Comparison of ENCODE assay signal across 25 cellular contexts in the genomic region with DNA sequence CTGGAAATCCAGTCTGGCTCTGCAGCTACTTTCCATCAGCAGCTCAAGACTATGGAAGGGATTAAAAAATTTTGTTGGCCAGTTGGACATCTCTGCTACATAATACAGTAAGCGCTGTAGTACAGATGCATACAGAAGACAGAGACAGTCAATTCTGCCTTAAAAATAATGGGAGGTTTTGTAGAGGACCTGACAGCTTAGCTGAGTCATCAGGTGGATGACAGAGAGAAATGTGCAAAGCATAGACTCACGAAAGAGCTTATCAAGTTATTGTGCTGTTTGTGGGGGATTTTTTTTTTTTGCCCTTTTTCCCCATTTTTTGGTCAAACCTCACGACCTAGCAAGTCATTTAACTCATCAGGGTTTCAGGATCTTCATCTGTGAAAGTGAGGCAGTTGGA.
DNase-seq lines count a peak whose midpoint lies in the region; ATAC-seq and TF ChIP-seq lines count a peak whose summit lies in the region.
"Had no signal": no experiment of that assay in that cellular context is flagged by ENCODE, and none has a peak within 500 bp of the region (broad histone marks: within the 10 kb centered on the region; RNA-seq: fewer than 3 reads in every experiment).

No MANE protein-coding gene starts in this region.

- TF ChIP-seq EP300 in stomach (IDR thresholded peaks at IDR 0.05) = no peak

- peaks cover 14% of the 10 kb centered on the region; the same call in 1 of the 2 replicates for H3F3A ChIP-seq in PC-9 (ENCODE audit: insufficient read depth, low read depth)

- H3K4me2 ChIP-seq in PC-9 = no peak overlapping the region

- H3K9me3 Mint-ChIP-seq in activated naive CD8-positive, alpha-beta T cell treated with anti-CD3 and anti-CD28 coated beads for 36 hours = peaks cover 2% of the 10 kb centered on the region
- H3K9me3 Mint-ChIP-seq in activated naive CD8-positive, alpha-beta T cell treated with anti-CD3 and anti-CD28 coated beads, Interleukin-2, amount 50 U/mL, for 24 hours = no peaks in the 10 kb centered on the region
- no peaks in the 10 kb centered on the region for H3K9me3 Mint-ChIP-seq in brain
- H3K9me3 Mint-ChIP-seq in stimulated activated naive CD8-positive, alpha-beta T cell treated with anti-CD3 and anti-CD28 coated beads, Interleukin-15, amount 100 ng/mL, for 72 hours = no peaks in the 10 kb centered on the region
- no peaks in the 10 kb centered on the region for H3K9me3 Mint-ChIP-seq in activated CD4-positive, alpha-beta memory T cell treated with anti-CD3 and anti-CD28 coated beads for 36 hours
- H3K9me3 Mint-ChIP-seq: CD4-positive, CD25-positive, alpha-beta regulatory T cell; H9; HFFc6 had no signal

- POLR2A ChIA-PET in PC-9 (lab: Charles Lee; ENCODE audit: unreplicated experiment) = no interaction called here
- POLR2A ChIA-PET in activated CD4-positive, alpha-beta memory T cell treated with anti-CD3 and anti-CD28 coated beads for 36 hours (lab: Charles Lee) = no interaction called here

- intact Hi-C loops in PC-9 (cut with micrococcal nuclease; ENCODE audit: unreplicated experiment) (no loop called here), head of caudate nucleus (cut with DNase I) (no loop called here), stomach (cut with DNase I; ENCODE audit: low total_unique reads) (no loop called here)
- intact Hi-C loops in activated CD4-positive, alpha-beta memory T cell treated with anti-CD3 and anti-CD28 coated beads for 36 hours (cut with micrococcal nuclease) = no loop called here

- H3K36me3 Mint-ChIP-seq in activated naive CD8-positive, alpha-beta T cell treated with anti-CD3 and anti-CD28 coated beads for 36 hours = peaks cover 2% of the 10 kb centered on the region
- H3K36me3 Mint-ChIP-seq in activated naive CD8-positive, alpha-beta T cell treated with anti-CD3 and anti-CD28 coated beads, Interleukin-2, amount 50 U/mL, for 24 hours (ENCODE audit: low read depth) = no peaks in the 10 kb centered on the region
- H3K36me3 Mint-ChIP-seq in brain = no peaks in the 10 kb centered on the region
- no peaks in the 10 kb centered on the region for H3K36me3 Mint-ChIP-seq in activated CD4-positive, alpha-beta memory T cell treated with anti-CD3 and anti-CD28 coated beads for 36 hours
- H3K36me3 Mint-ChIP-seq: CD4-positive, CD25-positive, alpha-beta regulatory T cell had no signal

- no peak overlapping the region for H3K4me3 ChIP-seq in PC-9
- no peak overlapping the region for H3K4me3 ChIP-seq in stomach
- H3K4me3 ChIP-seq: GM23248, K562, SJSA1 had no signal

- TF ChIP-seq CTCF in PC-9 (conservative IDR thresholded peaks at IDR 0.05) (no peak), brain (conservative IDR thresholded peaks at IDR 0.05) (no peak), stomach (IDR thresholded peaks at IDR 0.05) (no peak)

- no peak for ATAC-seq in activated naive CD8-positive, alpha-beta T cell treated with anti-CD3 and anti-CD28 coated beads, Interleukin-2, amount 50 U/mL, for 24 hours
- peak; percentile 34 for ATAC-seq in stimulated activated naive CD8-positive, alpha-beta T cell treated with anti-CD3 and anti-CD28 coated beads, Interleukin-15, amount 100 ng/mL, for 72 hours
- ATAC-seq: K562, Panc1, Right ventricle myocardium inferior had no signal

- 63 to 85% (median 78%) methylated on average over 3 of the region's 3 CpGs for WGBS in stomach, 5 donors

- peaks cover 49% of the 10 kb centered on the region for H3K4me1 ChIP-seq in PC-9 (replicated peaks; ENCODE audit: insufficient read depth)
- peaks cover 0 to 19% (median 2%) of the 10 kb centered on the region in 4 donors for H3K4me1 ChIP-seq in stomach

- H3K79me2 ChIP-seq in PC-9 (ENCODE audit: low read depth) = peaks cover 28% of the 10 kb centered on the region

- peaks cover 40% of the 10 kb centered on the region for H3K4me1 Mint-ChIP-seq in activated naive CD8-positive, alpha-beta T cell treated with anti-CD3 and anti-CD28 coated beads for 36 hours
- peaks cover 25% of the 10 kb centered on the region for H3K4me1 Mint-ChIP-seq in activated naive CD8-positive, alpha-beta T cell treated with anti-CD3 and anti-CD28 coated beads, Interleukin-2, amount 50 U/mL, for 24 hours
- peaks cover 52% of the 10 kb centered on the region for H3K4me1 Mint-ChIP-seq in brain
- peaks cover 48% of the 10 kb centered on the region for H3K4me1 Mint-ChIP-seq in stimulated activated naive CD8-positive, alpha-beta T cell treated with anti-CD3 and anti-CD28 coated beads, Interleukin-15, amount 100 ng/mL, for 72 hours
- H3K4me1 Mint-ChIP-seq in activated CD4-positive, alpha-beta memory T cell treated with anti-CD3 and anti-CD28 coated beads for 36 hours (ENCODE audit: low read depth) = peaks cover 18% of the 10 kb centered on the region
- H3K4me1 Mint-ChIP-seq: CD4-positive, CD25-positive, alpha-beta regulatory T cell had no signal

- no peaks in the 10 kb centered on the region for H3K27me3 Mint-ChIP-seq in activated naive CD8-positive, alpha-beta T cell treated with anti-CD3 and anti-CD28 coated beads for 36 hours
- H3K27me3 Mint-ChIP-seq in activated naive CD8-positive, alpha-beta T cell treated with anti-CD3 and anti-CD28 coated beads, Interleukin-2, amount 50 U/mL, for 24 hours = peaks cover 7% of the 10 kb centered on the region
- H3K27me3 Mint-ChIP-seq in brain = no peaks in the 10 kb centered on the region
- H3K27me3 Mint-ChIP-seq in stimulated activated naive CD8-positive, alpha-beta T cell treated with anti-CD3 and anti-CD28 coated beads, Interleukin-15, amount 100 ng/mL, for 72 hours = no peaks in the 10 kb centered on the region
- H3K27me3 Mint-ChIP-seq in activated CD4-positive, alpha-beta memory T cell treated with anti-CD3 and anti-CD28 coated beads for 36 hours = peaks cover 4% of the 10 kb centered on the region
- H3K27me3 Mint-ChIP-seq: CD4-positive, CD25-positive, alpha-beta regulatory T cell had no signal

- BruUV-seq in PC-9 (replicated peaks; lab: Mats Ljungman, UMichigan) = no TSS peak

- no peak overlapping the region for H3K4me3 Mint-ChIP-seq in activated naive CD8-positive, alpha-beta T cell treated with anti-CD3 and anti-CD28 coated beads for 36 hours
- H3K4me3 Mint-ChIP-seq in activated naive CD8-positive, alpha-beta T cell treated with anti-CD3 and anti-CD28 coated beads, Interleukin-2, amount 50 U/mL, for 24 hours = no peak overlapping the region
- no peak overlapping the region for H3K4me3 Mint-ChIP-seq in brain
- H3K4me3 Mint-ChIP-seq in stimulated activated naive CD8-positive, alpha-beta T cell treated with anti-CD3 and anti-CD28 coated beads, Interleukin-15, amount 100 ng/mL, for 72 hours = no peak overlapping the region
- H3K4me3 Mint-ChIP-seq in activated CD4-positive, alpha-beta memory T cell treated with anti-CD3 and anti-CD28 coated beads for 36 hours = no peak overlapping the region
- H3K4me3 Mint-ChIP-seq: CD4-positive, CD25-positive, alpha-beta regulatory T cell; H9; HFFc6 had no signal

- H3K9me2 ChIP-seq in PC-9 (ENCODE audit: insufficient read depth) = no peaks in the 10 kb centered on the region

- H3K27ac Mint-ChIP-seq in activated naive CD8-positive, alpha-beta T cell treated with anti-CD3 and anti-CD28 coated beads for 36 hours = peak overlapping the region; percentile 79
- no peak overlapping the region for H3K27ac Mint-ChIP-seq in activated naive CD8-positive, alpha-beta T cell treated with anti-CD3 and anti-CD28 coated beads, Interleukin-2, amount 50 U/mL, for 24 hours
- H3K27ac Mint-ChIP-seq in brain = peak overlapping the region in 3 of 5 experiments; percentile 35 to 63 (median 45)
- peak overlapping the region in 1 of 2 donors; percentile 66 for H3K27ac Mint-ChIP-seq in stimulated activated naive CD8-positive, alpha-beta T cell treated with anti-CD3 and anti-CD28 coated beads, Interleukin-15, amount 100 ng/mL, for 72 hours
- H3K27ac Mint-ChIP-seq in activated CD4-positive, alpha-beta memory T cell treated with anti-CD3 and anti-CD28 coated beads for 36 hours = no peak overlapping the region
- H3K27ac Mint-ChIP-seq: CD4-positive, CD25-positive, alpha-beta regulatory T cell; H9; HFFc6 had no signal

- TF ChIP-seq POLR2A in stomach (IDR thresholded peaks at IDR 0.05) = no peak

- H3K9me3 ChIP-seq in PC-9 (ENCODE audit: insufficient read depth, low read depth) (no peaks in the 10 kb centered on the region), stomach (no peaks in the 10 kb centered on the region)
- H3K9me3 ChIP-seq: SJSA1 had no signal

- H3K27me3 ChIP-seq in PC-9 (ENCODE audit: insufficient read depth, low read depth) (no peaks in the 10 kb centered on the region), stomach (no peaks in the 10 kb centered on the region)
- H3K27me3 ChIP-seq: SJSA1 had no signal

- no peaks in the 10 kb centered on the region for H4K20me1 ChIP-seq in PC-9 (ENCODE audit: insufficient read depth)

- H3K36me3 ChIP-seq in PC-9 (ENCODE audit: low read depth) (no peaks in the 10 kb centered on the region), stomach (no peaks in the 10 kb centered on the region)
- H3K36me3 ChIP-seq: SJSA1 had no signal

- H3K27ac ChIP-seq in PC-9 (peak overlapping the region; percentile 13; the same call in 1 of the 2 replicates), stomach (no peak overlapping the region)
- H3K27ac ChIP-seq: GM23248, SJSA1 had no signal

- no peak overlapping the region for H2AFZ ChIP-seq in PC-9
- H2AFZ ChIP-seq: GM23248 had no signal

- CTCF ChIA-PET in PC-9 (lab: Charles Lee) = no interaction called here
- CTCF ChIA-PET in activated CD4-positive, alpha-beta memory T cell treated with anti-CD3 and anti-CD28 coated beads for 36 hours (lab: Charles Lee) = no interaction called here

- no peak for DNase-seq in activated naive CD8-positive, alpha-beta T cell treated with anti-CD3 and anti-CD28 coated beads for 36 hours
- no peak for DNase-seq in activated naive CD8-positive, alpha-beta T cell treated with anti-CD3 and anti-CD28 coated beads, Interleukin-2, amount 50 U/mL, for 24 hours
- DNase-seq in PC-9 (no peak), head of caudate nucleus (no peak), stomach (no peak)
- no peak for DNase-seq in stimulated activated naive CD8-positive, alpha-beta T cell treated with anti-CD3 and anti-CD28 coated beads, Interleukin-15, amount 100 ng/mL, for 72 hours
- no peak for DNase-seq in activated CD4-positive, alpha-beta memory T cell treated with anti-CD3 and anti-CD28 coated beads for 36 hours
- DNase-seq: CD4-positive, CD25-positive, alpha-beta regulatory T cell; COR-L47; GDM1; GM23248; H9; HFFc6; MM.1S; NCI-H1048; NCI-H1417 treated with DMSO at 0.1 percent for 48 hours; NCI-H1930; NCI-H2227 treated with DMSO at 0.1 percent for 48 hours; NCI-H510A treated with DMSO at 0.1 percent for 48 hours; NCI-H748 treated with DMSO at 0.1 percent for 48 hours had no signal

Comparison
In these comparisons a context has a peak if more than half of its experiments do, and no peak if none do; other contexts are left out.
1. H3K27ac Mint-ChIP-seq: peak in activated naive CD8-positive, alpha-beta T cell treated with anti-CD3 and anti-CD28 coated beads for 36 hours (single experiment) and brain (3 of 5); none in activated naive CD8-positive, alpha-beta T cell treated with anti-CD3 and anti-CD28 coated beads, Interleukin-2, amount 50 U/mL, for 24 hours (single experiment) and activated CD4-positive, alpha-beta memory T cell treated with anti-CD3 and anti-CD28 coated beads for 36 hours (single experiment).